Comparison of ENCODE assay signal across 2 cellular contexts in the genomic region with DNA sequence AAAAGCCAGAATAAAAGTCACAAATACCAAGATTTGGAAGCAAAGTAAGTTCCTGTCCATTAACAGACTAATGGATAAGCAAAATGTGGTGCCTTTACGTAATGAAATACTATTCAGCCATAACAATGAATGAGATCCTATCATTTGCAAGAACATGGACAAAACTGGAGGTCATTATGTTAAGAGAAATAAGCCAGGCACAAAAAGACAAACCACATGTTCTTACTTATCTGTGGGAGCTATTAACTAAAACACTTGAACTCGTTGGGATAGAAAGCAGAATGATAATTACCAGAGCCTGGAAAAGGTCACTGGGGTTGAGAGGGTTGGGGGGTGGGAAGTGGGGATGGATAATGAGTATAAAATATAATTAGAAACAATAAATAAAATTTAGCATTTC.
TF ChIP-seq lines count a peak whose summit lies in the region.

No MANE protein-coding gene starts in this region.

TF ChIP-seq in SK-N-SH, 30 proteins besides CTCF, POLR2A, EP300 and RAD21:
- TF ChIP-seq TCF12 (IDR thresholded peaks at IDR 0.05) (peak; percentile 21; the same call in 1 of the 2 replicates), YY1 (IDR thresholded peaks at IDR 0.05; ENCODE audit: low read depth) (no peak), NFIC (IDR thresholded peaks at IDR 0.05; ENCODE audit: borderline replicate concordance) (no peak), GATA2 (CRISPR knock-in tag; IDR thresholded peaks at IDR 0.05) (peak; percentile 64), MEF2A (IDR thresholded peaks at IDR 0.05; ENCODE audit: borderline replicate concordance, low read depth) (no peak), RCOR1 (IDR thresholded peaks at IDR 0.05; ENCODE audit: low read length) (peak; percentile 78), SMC3 (IDR thresholded peaks at IDR 0.05; ENCODE audit: low read depth, low read length) (no peak), TAF1 (IDR thresholded peaks at IDR 0.05; ENCODE audit: borderline replicate concordance, low read depth, low read length) (no peak), MXI1 (IDR thresholded peaks at IDR 0.05; ENCODE audit: low read depth, low read length) (no peak), CHD2 (IDR thresholded peaks at IDR 0.05; ENCODE audit: low read length, partially characterized antibody) (peak; percentile 38), TEAD4 (IDR thresholded peaks at IDR 0.05; ENCODE audit: borderline replicate concordance, insufficient read depth) (no peak), SIN3A (IDR thresholded peaks at IDR 0.05; ENCODE audit: borderline replicate concordance, low read depth, low read length) (no peak)

TF ChIP-seq in H1, 55 proteins besides CTCF, POLR2A, EP300 and RAD21:
- TF ChIP-seq EGR1 (IDR thresholded peaks at IDR 0.05; ENCODE audit: borderline replicate concordance, low read depth, low read length) (no peak), SUZ12 (IDR thresholded peaks at IDR 0.05; ENCODE audit: low read length) (no peak), SIN3A (conservative IDR thresholded peaks at IDR 0.05 in 1 of 2, IDR thresholded peaks at IDR 0.05 in 1 of 2; ENCODE audit: low read depth in 1 of 2, low read length in 2 of 2) (no peak), POU5F1 (IDR thresholded peaks at IDR 0.05; ENCODE audit: low read depth, low read length) (no peak), KDM1A (IDR thresholded peaks at IDR 0.05; ENCODE audit: borderline replicate concordance, low read length) (no peak), PHF8 (conservative IDR thresholded peaks at IDR 0.05; ENCODE audit: low read depth, low read length) (no peak), FOSL1 (IDR thresholded peaks at IDR 0.05; ENCODE audit: insufficient read depth, low read depth, low read length) (no peak), TBP (IDR thresholded peaks at IDR 0.05; ENCODE audit: low read depth, low read length) (no peak)
- TF ChIP-seq, protein P1, sequence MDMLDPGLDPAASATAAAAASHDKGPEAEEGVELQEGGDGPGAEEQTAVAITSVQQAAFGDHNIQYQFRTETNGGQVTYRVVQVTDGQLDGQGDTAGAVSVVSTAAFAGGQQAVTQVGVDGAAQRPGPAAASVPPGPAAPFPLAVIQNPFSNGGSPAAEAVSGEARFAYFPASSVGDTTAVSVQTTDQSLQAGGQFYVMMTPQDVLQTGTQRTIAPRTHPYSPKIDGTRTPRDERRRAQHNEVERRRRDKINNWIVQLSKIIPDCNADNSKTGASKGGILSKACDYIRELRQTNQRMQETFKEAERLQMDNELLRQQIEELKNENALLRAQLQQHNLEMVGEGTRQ (IDR thresholded peaks at IDR 0.05; ENCODE audit: low read length): no peak
